In genomic region chr1:205983925-205984725, GRCh38 we compare ENCODE assay signal across 1 cellular context.
TF ChIP-seq lines count a peak whose summit lies in the region.

No MANE protein-coding gene starts in this region.

TF ChIP-seq in HepG2, 621 proteins besides CTCF, POLR2A, EP300 and RAD21 (continued from another document and continues in another):
- TF ChIP-seq, protein P1, sequence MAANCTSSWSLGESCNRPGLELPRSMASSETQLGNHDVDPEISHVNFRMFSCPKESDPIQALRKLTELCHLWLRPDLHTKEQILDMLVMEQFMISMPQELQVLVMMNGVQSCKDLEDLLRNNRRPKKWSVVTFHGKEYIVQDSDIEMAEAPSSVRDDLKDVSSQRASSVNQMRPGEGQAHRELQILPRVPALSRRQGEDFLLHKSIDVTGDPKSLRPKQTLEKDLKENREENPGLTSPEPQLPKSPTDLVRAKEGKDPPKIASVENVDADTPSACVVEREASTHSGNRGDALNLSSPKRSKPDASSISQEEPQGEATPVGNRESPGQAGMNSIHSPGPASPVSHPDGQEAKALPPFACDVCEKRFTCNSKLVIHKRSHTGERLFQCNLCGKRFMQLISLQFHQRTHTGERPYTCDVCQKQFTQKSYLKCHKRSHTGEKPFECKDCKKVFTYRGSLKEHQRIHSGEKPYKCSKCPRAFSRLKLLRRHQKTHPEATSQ (CRISPR knock-in tag; IDR thresholded peaks at IDR 0.05; ENCODE audit: borderline replicate concordance) = no peak
- TF ChIP-seq MED1 (CRISPR knock-in tag; IDR thresholded peaks at IDR 0.05) (peak; percentile 27; the same call in 1 of the 2 replicates), ZBTB1 (CRISPR knock-in tag; IDR thresholded peaks at IDR 0.05; ENCODE audit: borderline replicate concordance) (no peak), BATF2 (CRISPR knock-in tag; IDR thresholded peaks at IDR 0.05) (no peak), ZNF143 (CRISPR knock-in tag; IDR thresholded peaks at IDR 0.05) (no peak), PHF21A (CRISPR knock-in tag; IDR thresholded peaks at IDR 0.05) (no peak), ZNF414 (CRISPR knock-in tag; IDR thresholded peaks at IDR 0.05) (no peak), ONECUT2 (CRISPR knock-in tag; IDR thresholded peaks at IDR 0.05) (peak; percentile 95), CBFB (CRISPR knock-in tag; IDR thresholded peaks at IDR 0.05) (no peak), REST (IDR thresholded peaks at IDR 0.05; ENCODE audit: borderline replicate concordance in 1 of 2, low read depth in 1 of 2, low read length in 2 of 2) (no peak), HIC2 (CRISPR knock-in tag; IDR thresholded peaks at IDR 0.05; ENCODE audit: low read depth) (no peak), YEATS4 (CRISPR knock-in tag; IDR thresholded peaks at IDR 0.05; ENCODE audit: borderline replicate concordance) (no peak), ZSCAN25 (CRISPR knock-in tag; IDR thresholded peaks at IDR 0.05) (no peak), TP53 (CRISPR knock-in tag; conservative IDR thresholded peaks at IDR 0.05) (no peak), ZMYM3 (CRISPR knock-in tag; IDR thresholded peaks at IDR 0.05) (0 out of 2 replicates have a peak, but pooled peaks have one; percentile 20), ZNF614 (CRISPR knock-in tag; IDR thresholded peaks at IDR 0.05; ENCODE audit: borderline replicate concordance) (no peak), ZNF543 (CRISPR knock-in tag; IDR thresholded peaks at IDR 0.05) (no peak), PREB (CRISPR knock-in tag; IDR thresholded peaks at IDR 0.05) (no peak), SRY (CRISPR knock-in tag; IDR thresholded peaks at IDR 0.05) (no peak), AKNA (CRISPR knock-in tag; IDR thresholded peaks at IDR 0.05; ENCODE audit: borderline replicate concordance) (no peak), ZNF570 (CRISPR knock-in tag; IDR thresholded peaks at IDR 0.05; ENCODE audit: borderline replicate concordance) (no peak), NFE2 (CRISPR knock-in tag; IDR thresholded peaks at IDR 0.05) (no peak), PITX1 (CRISPR knock-in tag; IDR thresholded peaks at IDR 0.05) (peak; percentile 74; the same call in 1 of the 2 replicates), HOXA9 (CRISPR knock-in tag; IDR thresholded peaks at IDR 0.05; ENCODE audit: borderline replicate concordance) (no peak), SMAD9 (CRISPR knock-in tag; IDR thresholded peaks at IDR 0.05) (no peak), MATR3 (CRISPR knock-in tag; IDR thresholded peaks at IDR 0.05) (no peak), ZNF557 (CRISPR knock-in tag; IDR thresholded peaks at IDR 0.05) (no peak), AGO2 (optimal IDR thresholded peaks at IDR 0.05; ENCODE audit: low read depth, low read length) (no peak), POGZ (CRISPR knock-in tag; IDR thresholded peaks at IDR 0.05) (no peak), NFRKB (IDR thresholded peaks at IDR 0.05) (no peak), MTERF4 (CRISPR knock-in tag; IDR thresholded peaks at IDR 0.05) (no peak), CREB1 (IDR thresholded peaks at IDR 0.05) (no peak), CREB1 (CRISPR knock-in tag; IDR thresholded peaks at IDR 0.05) (no peak), JUND (CRISPR knock-in tag; IDR thresholded peaks at IDR 0.05) (no peak), ZNF296 (CRISPR knock-in tag; conservative IDR thresholded peaks at IDR 0.05) (no peak), AGO1 (IDR thresholded peaks at IDR 0.05; ENCODE audit: low read depth, low read length, poor library complexity, severe bottlenecking) (no peak), MTF1 (CRISPR knock-in tag; IDR thresholded peaks at IDR 0.05) (no peak), ZNF749 (CRISPR knock-in tag; IDR thresholded peaks at IDR 0.05; ENCODE audit: borderline replicate concordance) (no peak), HNRNPL (IDR thresholded peaks at IDR 0.05; ENCODE audit: low read depth, low read length) (no peak)
- TF ChIP-seq, protein P2, sequence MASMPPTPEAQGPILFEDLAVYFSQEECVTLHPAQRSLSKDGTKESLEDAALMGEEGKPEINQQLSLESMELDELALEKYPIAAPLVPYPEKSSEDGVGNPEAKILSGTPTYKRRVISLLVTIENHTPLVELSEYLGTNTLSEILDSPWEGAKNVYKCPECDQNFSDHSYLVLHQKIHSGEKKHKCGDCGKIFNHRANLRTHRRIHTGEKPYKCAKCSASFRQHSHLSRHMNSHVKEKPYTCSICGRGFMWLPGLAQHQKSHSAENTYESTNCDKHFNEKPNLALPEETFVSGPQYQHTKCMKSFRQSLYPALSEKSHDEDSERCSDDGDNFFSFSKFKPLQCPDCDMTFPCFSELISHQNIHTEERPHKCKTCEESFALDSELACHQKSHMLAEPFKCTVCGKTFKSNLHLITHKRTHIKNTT (CRISPR knock-in tag; IDR thresholded peaks at IDR 0.05) = no peak
- TF ChIP-seq, protein P3, sequence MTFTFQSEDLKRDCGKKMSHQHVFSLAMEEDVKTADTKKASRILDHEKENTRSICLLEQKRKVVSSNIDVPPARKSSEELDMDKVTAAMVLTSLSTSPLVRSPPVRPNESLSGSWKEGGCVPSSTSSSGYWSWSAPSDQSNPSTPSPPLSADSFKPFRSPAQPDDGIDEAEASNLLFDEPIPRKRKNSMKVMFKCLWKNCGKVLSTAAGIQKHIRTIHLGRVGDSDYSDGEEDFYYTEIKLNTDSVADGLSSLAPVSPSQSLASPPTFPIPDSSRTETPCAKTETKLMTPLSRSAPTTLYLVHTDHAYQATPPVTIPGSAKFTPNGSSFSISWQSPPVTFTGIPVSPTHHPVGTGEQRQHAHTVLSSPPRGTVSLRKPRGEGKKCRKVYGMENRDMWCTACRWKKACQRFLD (CRISPR knock-in tag; IDR thresholded peaks at IDR 0.05; ENCODE audit: borderline replicate concordance) = 0 out of 2 replicates have a peak, but pooled peaks have one; percentile 42
- TF ChIP-seq, protein P4, sequence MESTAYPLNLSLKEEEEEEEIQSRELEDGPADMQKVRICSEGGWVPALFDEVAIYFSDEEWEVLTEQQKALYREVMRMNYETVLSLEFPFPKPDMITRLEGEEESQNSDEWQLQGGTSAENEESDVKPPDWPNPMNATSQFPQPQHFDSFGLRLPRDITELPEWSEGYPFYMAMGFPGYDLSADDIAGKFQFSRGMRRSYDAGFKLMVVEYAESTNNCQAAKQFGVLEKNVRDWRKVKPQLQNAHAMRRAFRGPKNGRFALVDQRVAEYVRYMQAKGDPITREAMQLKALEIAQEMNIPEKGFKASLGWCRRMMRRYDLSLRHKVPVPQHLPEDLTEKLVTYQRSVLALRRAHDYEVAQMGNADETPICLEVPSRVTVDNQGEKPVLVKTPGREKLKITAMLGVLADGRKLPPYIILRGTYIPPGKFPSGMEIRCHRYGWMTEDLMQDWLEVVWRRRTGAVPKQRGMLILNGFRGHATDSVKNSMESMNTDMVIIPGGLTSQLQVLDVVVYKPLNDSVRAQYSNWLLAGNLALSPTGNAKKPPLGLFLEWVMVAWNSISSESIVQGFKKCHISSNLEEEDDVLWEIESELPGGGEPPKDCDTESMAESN (CRISPR knock-in tag; conservative IDR thresholded peaks at IDR 0.05) = no peak
- TF ChIP-seq, protein P5, sequence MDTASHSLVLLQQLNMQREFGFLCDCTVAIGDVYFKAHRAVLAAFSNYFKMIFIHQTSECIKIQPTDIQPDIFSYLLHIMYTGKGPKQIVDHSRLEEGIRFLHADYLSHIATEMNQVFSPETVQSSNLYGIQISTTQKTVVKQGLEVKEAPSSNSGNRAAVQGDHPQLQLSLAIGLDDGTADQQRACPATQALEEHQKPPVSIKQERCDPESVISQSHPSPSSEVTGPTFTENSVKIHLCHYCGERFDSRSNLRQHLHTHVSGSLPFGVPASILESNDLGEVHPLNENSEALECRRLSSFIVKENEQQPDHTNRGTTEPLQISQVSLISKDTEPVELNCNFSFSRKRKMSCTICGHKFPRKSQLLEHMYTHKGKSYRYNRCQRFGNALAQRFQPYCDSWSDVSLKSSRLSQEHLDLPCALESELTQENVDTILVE (CRISPR knock-in tag; IDR thresholded peaks at IDR 0.05) = no peak
